12 cellular contexts compared by ENCODE assay signal in genomic region chr12:114691810-114692557, GRCh38. TPM values are rescaled to one million over a fixed set of nuclear protein-coding genes. Genes with fewer than 3 reads are reported as not detected.
DNase-seq lines count a peak whose midpoint lies in the region; ATAC-seq and TF ChIP-seq lines count a peak whose summit lies in the region.
"Had no signal": no experiment of that assay in that cellular context is flagged by ENCODE, and none has a peak within 500 bp of the region (broad histone marks: within the 10 kb centered on the region; RNA-seq: fewer than 3 reads in every experiment).

No MANE protein-coding gene starts in this region.

- TF ChIP-seq POLR2A in esophagus muscularis mucosa (IDR thresholded peaks at IDR 0.05; ENCODE audit: low read depth) = no peak

- H3K27ac ChIP-seq in esophagus muscularis mucosa (replicated peaks in 1 of 4) (no peak overlapping the region), muscle layer of colon (ENCODE audit: low read depth, low read length) (no peak overlapping the region), urinary bladder (ENCODE audit: low read depth) (peak overlapping the region; percentile 98)

- H3K4me3 ChIP-seq in esophagus muscularis mucosa (peak overlapping the region; percentile 43 to 54 (median 46)), muscle layer of colon (ENCODE audit: low read depth in 1 of 2, low read length in 2 of 2) (peak overlapping the region; percentile 33 to 36), urinary bladder (ENCODE audit: low read depth, low read length) (peak overlapping the region; percentile 60)
- H3K4me3 ChIP-seq: MG63 had no signal

- H3K4me1 Mint-ChIP-seq in activated naive CD4-positive, alpha-beta T cell treated with anti-CD3 and anti-CD28 coated beads, Interleukin-2, amount 10 ng/mL, durations not matched to agents 7 days and 5 days = no peaks in the 10 kb centered on the region

- no peak for ATAC-seq in activated naive CD4-positive, alpha-beta T cell treated with anti-CD3 and anti-CD28 coated beads, Interleukin-2, amount 50 U/mL, for 72 hours
- ATAC-seq in GM18870 (IDR thresholded peaks at IDR 0.05; ENCODE audit: unreplicated experiment) (no peak), GM21825 (IDR thresholded peaks at IDR 0.05; ENCODE audit: unreplicated experiment) (no peak)
- ATAC-seq: left colon had no signal

- H3K4me1 ChIP-seq in esophagus muscularis mucosa (peaks cover 4 to 19% (median 18%) of the 10 kb centered on the region in 4 donors), muscle layer of colon (ENCODE audit: insufficient read depth, low read length) (peaks cover 14% of the 10 kb centered on the region), urinary bladder (ENCODE audit: insufficient read depth) (no peaks in the 10 kb centered on the region)

- peak overlapping the region; percentile 49 for H3K27ac Mint-ChIP-seq in activated naive CD4-positive, alpha-beta T cell treated with anti-CD3 and anti-CD28 coated beads, Interleukin-2, amount 10 ng/mL, durations not matched to agents 7 days and 5 days
- no peak overlapping the region for H3K27ac Mint-ChIP-seq in activated naive CD4-positive, alpha-beta T cell treated with anti-CD3 and anti-CD28 coated beads, Interleukin-2, amount 50 U/mL, for 72 hours
- H3K27ac Mint-ChIP-seq: dendritic cell treated with granulocyte-macrophage colony-stimulating factor and Interleukin-4, amounts not matched to agents 40 ng/mL and 50 ng/mL, for 4 days had no signal

- DNase-seq in activated naive CD4-positive, alpha-beta T cell treated with anti-CD3 and anti-CD28 coated beads, Interleukin-2, amount 10 ng/mL, durations not matched to agents 7 days and 5 days = no peak
- DNase-seq in activated naive CD4-positive, alpha-beta T cell treated with anti-CD3 and anti-CD28 coated beads, Interleukin-2, amount 50 U/mL, for 72 hours (ENCODE audit: low spot score in 2 of 2) = no peak
- no peak for DNase-seq in esophagus muscularis mucosa (ENCODE audit: extremely low spot score)
- no peak for DNase-seq in A172 (ENCODE audit: low spot score)
- DNase-seq: ACHN, left colon, MG63 had no signal

- peaks cover 0 to 100% (median 57%) of the 10 kb centered on the region in 4 donors for H3K27me3 ChIP-seq in esophagus muscularis mucosa
- H3K27me3 ChIP-seq in muscle layer of colon (ENCODE audit: control insufficient read depth in 1 of 2, insufficient read depth in 2 of 2, low read length in 2 of 2) = peaks cover 95 to 98% of the 10 kb centered on the region in 2 donors
- H3K27me3 ChIP-seq: MG63 had no signal

- no peak for TF ChIP-seq CTCF in esophagus muscularis mucosa (IDR thresholded peaks at IDR 0.05)

- peaks cover 99% of the 10 kb centered on the region for H3K27me3 Mint-ChIP-seq in activated naive CD4-positive, alpha-beta T cell treated with anti-CD3 and anti-CD28 coated beads, Interleukin-2, amount 10 ng/mL, durations not matched to agents 7 days and 5 days

- H3K4me3 Mint-ChIP-seq in activated naive CD4-positive, alpha-beta T cell treated with anti-CD3 and anti-CD28 coated beads, Interleukin-2, amount 10 ng/mL, durations not matched to agents 7 days and 5 days = no peak overlapping the region
- H3K4me3 Mint-ChIP-seq: dendritic cell treated with granulocyte-macrophage colony-stimulating factor and Interleukin-4, amounts not matched to agents 40 ng/mL and 50 ng/mL, for 4 days had no signal

- no peak for TF ChIP-seq EP300 in esophagus muscularis mucosa (IDR thresholded peaks at IDR 0.05)

- no peak overlapping the region for H3K9ac ChIP-seq in muscle layer of colon (ENCODE audit: low read length)

- CTCF ChIA-PET in activated naive CD4-positive, alpha-beta T cell treated with anti-CD3 and anti-CD28 coated beads, Interleukin-2, amount 10 ng/mL, durations not matched to agents 7 days and 5 days (lab: Charles Lee) = no interaction called here

- H3K9me3 ChIP-seq in esophagus muscularis mucosa (no peaks in the 10 kb centered on the region), muscle layer of colon (ENCODE audit: low read length) (no peaks in the 10 kb centered on the region)
- H3K9me3 ChIP-seq: MG63 had no signal

- intact Hi-C loops in esophagus muscularis mucosa (cut with DNase I) = no loop called here

- no peaks in the 10 kb centered on the region for H3K9me3 Mint-ChIP-seq in activated naive CD4-positive, alpha-beta T cell treated with anti-CD3 and anti-CD28 coated beads, Interleukin-2, amount 10 ng/mL, durations not matched to agents 7 days and 5 days
- peaks cover 0 to 11% of the 10 kb centered on the region in 2 donors for H3K9me3 Mint-ChIP-seq in activated naive CD4-positive, alpha-beta T cell treated with anti-CD3 and anti-CD28 coated beads, Interleukin-2, amount 50 U/mL, for 72 hours
- H3K9me3 Mint-ChIP-seq: dendritic cell treated with granulocyte-macrophage colony-stimulating factor and Interleukin-4, amounts not matched to agents 40 ng/mL and 50 ng/mL, for 4 days had no signal

- no peaks in the 10 kb centered on the region for H3K36me3 Mint-ChIP-seq in activated naive CD4-positive, alpha-beta T cell treated with anti-CD3 and anti-CD28 coated beads, Interleukin-2, amount 10 ng/mL, durations not matched to agents 7 days and 5 days
- peaks cover 6 to 32% of the 10 kb centered on the region in 2 donors for H3K36me3 Mint-ChIP-seq in activated naive CD4-positive, alpha-beta T cell treated with anti-CD3 and anti-CD28 coated beads, Interleukin-2, amount 50 U/mL, for 72 hours

- H3K36me3 ChIP-seq in esophagus muscularis mucosa = no peaks in the 10 kb centered on the region
- no peaks in the 10 kb centered on the region for H3K36me3 ChIP-seq in muscle layer of colon (ENCODE audit: insufficient read depth, low read length)
- no peaks in the 10 kb centered on the region for H3K36me3 ChIP-seq in urinary bladder (ENCODE audit: insufficient read depth)
- H3K36me3 ChIP-seq: MG63 had no signal

- WGBS in esophagus muscularis mucosa = 61% methylated on average over 19 of the region's 57 CpGs
- WGBS in urinary bladder = 19% methylated on average over 57 of the region's 57 CpGs

RNA-seq across cellular contexts. Expression of gene TBX3, which starts 8.0 kb away (rescaled TPM):
- total RNA-seq in activated naive CD4-positive, alpha-beta T cell treated with anti-CD3 and anti-CD28 coated beads, Interleukin-2, amount 50 U/mL, for 72 hours = not detected
- 10 to 100 TPM in 1 of 4 donors, 1 to 10 TPM in 3; 5.3 to 10.4 (median 8.6) TPM for total RNA-seq in esophagus muscularis mucosa
- 123 TPM for total RNA-seq in urinary bladder
- polyA plus RNA-seq in urinary bladder = 53.8 TPM
- total RNA-seq in A172 (2014; rRNA removed; shearing (Covaris generic)) = 3.3 TPM in 2 replicates

Comparison
In these comparisons a context has a peak if more than half of its experiments do, and no peak if none do; other contexts are left out.
1. RNA of gene TBX3, which starts 8.0 kb away (total RNA-seq): 123 TPM in urinary bladder (single experiment); 5.3 to 10.4 TPM in esophagus muscularis mucosa, 3.3 TPM in A172 and not detected in activated naive CD4-positive, alpha-beta T cell treated with anti-CD3 and anti-CD28 coated beads, Interleukin-2, amount 50 U/mL, for 72 hours; every median in the first group is over 10 times any median in the second.
2. Peak in every context shown above with its lines, with median percentiles within 50 percentile points of each other: H3K4me3 ChIP-seq.